Comparison of ENCODE assay signal across 30 cellular contexts in the genomic region with DNA sequence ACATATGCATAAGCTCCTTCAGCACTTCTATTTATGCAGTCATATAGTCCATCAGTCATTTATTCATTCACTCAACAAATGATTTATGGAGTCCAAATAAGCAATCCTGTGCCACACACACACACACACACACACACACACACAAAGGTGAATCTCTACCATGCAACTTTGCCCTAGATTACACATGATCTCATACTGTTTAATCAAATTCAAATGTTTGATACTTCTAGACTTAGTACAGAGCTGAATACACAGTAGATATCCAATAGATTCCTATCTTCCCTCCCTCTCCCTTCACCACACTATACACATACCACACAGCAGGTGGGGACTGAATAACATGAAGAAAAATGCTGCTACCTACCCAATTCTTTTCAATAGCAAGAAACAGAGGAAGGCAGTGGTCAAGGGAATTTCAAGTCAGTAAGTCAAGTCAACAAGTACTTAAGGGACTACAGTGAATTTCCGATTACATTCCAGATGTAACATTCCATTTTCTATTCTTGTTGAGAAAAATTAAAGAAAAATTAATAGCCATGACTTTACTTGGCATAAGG.
"Had no signal": no experiment of that assay in that cellular context is flagged by ENCODE, and none has a peak within 500 bp of the region (broad histone marks: within the 10 kb centered on the region; RNA-seq: fewer than 3 reads in every experiment).

No MANE protein-coding gene starts in this region.

- H3K9me3 ChIP-seq: body of pancreas, breast epithelium, SJSA1, SK-N-SH had no signal

- FAIRE-seq: K562 had no signal

- H3K27ac Mint-ChIP-seq: activated B cell treated with CpG ODN at 0.5 μM for 24 hours; activated CD4-positive, alpha-beta memory T cell treated with anti-CD3 and anti-CD28 coated beads for 36 hours; activated naive CD4-positive, alpha-beta T cell treated with anti-CD3 and anti-CD28 coated beads, Interleukin-2, amount 10 ng/mL, durations not matched to agents 7 days and 5 days; activated naive CD8-positive, alpha-beta T cell; activated naive CD8-positive, alpha-beta T cell treated with anti-CD3 and anti-CD28 coated beads, Interleukin-2, amount 50 U/mL, for 24 hours; activated T-helper 1 cell treated with anti-CD3 and anti-CD28 coated beads, Interleukin-12 subunit alpha, Interleukin-12 subunit beta, Interleukin-2, Interleukin-4 antibody, amounts not matched to agents 30 ng/mL and 10 ng/mL and 1 ng/mL, durations not matched to agents 14 hours and 24 hours and 36 hours; T-cell had no signal

- H3K9me3 Mint-ChIP-seq: activated B cell treated with CpG ODN at 0.5 μM for 24 hours; activated CD4-positive, alpha-beta memory T cell treated with anti-CD3 and anti-CD28 coated beads for 36 hours; activated naive CD4-positive, alpha-beta T cell treated with anti-CD3 and anti-CD28 coated beads, Interleukin-2, amount 10 ng/mL, durations not matched to agents 7 days and 5 days; activated naive CD8-positive, alpha-beta T cell treated with anti-CD3 and anti-CD28 coated beads, Interleukin-2, amount 50 U/mL, for 24 hours; activated T-cell treated with anti-CD3 and anti-CD28 coated beads, Interleukin-2, amount 50 U/mL, for 4 hours; activated T-helper 1 cell treated with anti-CD3 and anti-CD28 coated beads, Interleukin-12 subunit alpha, Interleukin-12 subunit beta, Interleukin-2, Interleukin-4 antibody, amounts not matched to agents 30 ng/mL and 10 ng/mL and 1 ng/mL, durations not matched to agents 14 hours and 24 hours and 36 hours; T-cell had no signal

- DNase-seq: activated B cell treated with CpG ODN at 0.5 μM for 24 hours; activated CD4-positive, alpha-beta memory T cell treated with anti-CD3 and anti-CD28 coated beads for 36 hours; activated CD4-positive, alpha-beta T cell treated with anti-CD3 and anti-CD28 coated beads for 4 hours; activated CD4-positive, alpha-beta T cell treated with anti-CD3 and anti-CD28 coated beads, Interleukin-2, amount 50 U/mL, for 1 hour; activated CD4-positive, CD25-positive, alpha-beta regulatory T cell treated with anti-CD3 and anti-CD28 coated beads, Interleukin-2, amount 50 U/mL, for 72 hours; activated CD8-positive, alpha-beta memory T cell treated with anti-CD3 and anti-CD28 coated beads, Interleukin-2, amount 50 U/mL, for 4 hours; activated naive CD4-positive, alpha-beta T cell treated with anti-CD3 and anti-CD28 coated beads, Interleukin-2, amount 10 ng/mL, durations not matched to agents 7 days and 5 days; activated naive CD8-positive, alpha-beta T cell treated with anti-CD3 and anti-CD28 coated beads, Interleukin-2, amount 50 U/mL, for 24 hours; activated T-cell treated with anti-CD3 and anti-CD28 coated beads for 4 hours; activated T-cell treated with anti-CD3 and anti-CD28 coated beads, Interleukin-2, amount 50 U/mL, for 4 hours; aorta; body of pancreas; Karpas-422; NCI-H1105 treated with DMSO at 0.1 percent for 48 hours; NCI-H1436; NCI-H1694 treated with DMSO at 0.1 percent for 48 hours; NCI-H2029; NCI-H345; NCI-H524 treated with DMSO at 0.1 percent for 48 hours; SHP77 treated with DMSO at 0.1 percent for 48 hours; SK-N-SH; T-cell; T-helper 2 cell; T-helper 9 cell had no signal

- H3K27me3 Mint-ChIP-seq: activated B cell treated with CpG ODN at 0.5 μM for 24 hours; activated CD4-positive, alpha-beta memory T cell treated with anti-CD3 and anti-CD28 coated beads for 36 hours; activated naive CD4-positive, alpha-beta T cell treated with anti-CD3 and anti-CD28 coated beads, Interleukin-2, amount 10 ng/mL, durations not matched to agents 7 days and 5 days; activated naive CD8-positive, alpha-beta T cell; activated naive CD8-positive, alpha-beta T cell treated with anti-CD3 and anti-CD28 coated beads, Interleukin-2, amount 50 U/mL, for 24 hours; T-cell had no signal

- H3K4me3 Mint-ChIP-seq: activated B cell treated with CpG ODN at 0.5 μM for 24 hours; activated CD4-positive, alpha-beta memory T cell treated with anti-CD3 and anti-CD28 coated beads for 36 hours; activated naive CD4-positive, alpha-beta T cell treated with anti-CD3 and anti-CD28 coated beads, Interleukin-2, amount 10 ng/mL, durations not matched to agents 7 days and 5 days; activated naive CD8-positive, alpha-beta T cell; activated naive CD8-positive, alpha-beta T cell treated with anti-CD3 and anti-CD28 coated beads, Interleukin-2, amount 50 U/mL, for 24 hours; activated T-cell treated with anti-CD3 and anti-CD28 coated beads, Interleukin-2, amount 50 U/mL, for 4 hours; activated T-helper 1 cell treated with anti-CD3 and anti-CD28 coated beads, Interleukin-12 subunit alpha, Interleukin-12 subunit beta, Interleukin-2, Interleukin-4 antibody, amounts not matched to agents 30 ng/mL and 10 ng/mL and 1 ng/mL, durations not matched to agents 14 hours and 24 hours and 36 hours; T-cell had no signal

- ATAC-seq: activated naive CD8-positive, alpha-beta T cell treated with anti-CD3 and anti-CD28 coated beads, Interleukin-2, amount 50 U/mL, for 24 hours; activated T-cell treated with anti-CD3 and anti-CD28 coated beads, Interleukin-2, amount 50 U/mL, for 4 hours; body of pancreas; K562; Panc1; T-cell had no signal

- H3K4me1 Mint-ChIP-seq: activated B cell treated with CpG ODN at 0.5 μM for 24 hours; activated naive CD4-positive, alpha-beta T cell treated with anti-CD3 and anti-CD28 coated beads, Interleukin-2, amount 10 ng/mL, durations not matched to agents 7 days and 5 days; activated naive CD8-positive, alpha-beta T cell treated with anti-CD3 and anti-CD28 coated beads, Interleukin-2, amount 50 U/mL, for 24 hours; T-cell had no signal
